In the genomic region with DNA sequence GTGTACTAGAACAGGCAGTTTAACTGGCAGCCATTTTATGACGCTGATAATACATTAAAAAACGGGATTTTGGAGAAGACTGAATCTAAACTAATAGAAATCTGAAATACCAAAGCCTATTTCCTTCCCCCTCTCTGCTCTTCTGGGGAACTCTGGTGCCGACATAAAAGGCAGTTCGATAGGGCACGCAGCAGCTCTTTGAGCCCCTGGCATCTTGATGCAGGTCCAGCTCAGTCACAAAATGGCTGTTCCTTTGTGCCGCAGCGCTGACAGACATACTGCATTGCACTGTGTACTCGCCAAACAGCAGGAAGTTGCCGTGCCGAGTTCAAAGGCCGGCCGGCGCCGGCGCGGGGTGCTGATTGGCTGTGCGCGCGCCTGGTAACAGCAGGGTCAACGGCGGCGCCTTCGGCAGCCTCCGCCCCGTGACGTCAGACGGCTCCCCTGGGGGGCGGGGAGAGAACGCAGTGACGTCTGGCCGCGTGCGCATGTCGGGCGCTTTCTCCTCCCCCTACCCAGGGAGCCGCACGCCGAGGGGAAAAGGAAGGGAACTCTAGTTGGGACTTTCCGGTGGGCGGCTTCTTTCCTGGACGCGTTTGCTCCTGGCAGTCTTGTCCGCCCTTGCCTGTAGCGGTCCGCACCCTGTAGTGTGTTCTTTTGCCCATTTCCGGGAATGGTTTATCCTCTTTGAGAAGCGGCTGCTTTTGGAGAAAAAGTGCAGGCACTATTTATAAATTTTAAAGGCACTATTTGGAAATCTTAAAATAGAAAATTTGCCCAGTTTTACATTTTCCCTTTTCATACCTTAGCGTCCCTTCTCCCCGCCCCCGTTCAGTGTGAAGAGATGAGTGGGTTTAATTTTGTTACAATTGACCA, we compare ENCODE assay signal across 1 cellular context.
A peak's percentile ranks its signal among the peaks of the same experiment; 100 is the strongest.
TF ChIP-seq lines count a peak whose summit lies in the region.

No MANE protein-coding gene starts in this region.

TF ChIP-seq in A549, 52 proteins besides CTCF, POLR2A, EP300 and RAD21 (continued from another document):
- TF ChIP-seq, protein P1, sequence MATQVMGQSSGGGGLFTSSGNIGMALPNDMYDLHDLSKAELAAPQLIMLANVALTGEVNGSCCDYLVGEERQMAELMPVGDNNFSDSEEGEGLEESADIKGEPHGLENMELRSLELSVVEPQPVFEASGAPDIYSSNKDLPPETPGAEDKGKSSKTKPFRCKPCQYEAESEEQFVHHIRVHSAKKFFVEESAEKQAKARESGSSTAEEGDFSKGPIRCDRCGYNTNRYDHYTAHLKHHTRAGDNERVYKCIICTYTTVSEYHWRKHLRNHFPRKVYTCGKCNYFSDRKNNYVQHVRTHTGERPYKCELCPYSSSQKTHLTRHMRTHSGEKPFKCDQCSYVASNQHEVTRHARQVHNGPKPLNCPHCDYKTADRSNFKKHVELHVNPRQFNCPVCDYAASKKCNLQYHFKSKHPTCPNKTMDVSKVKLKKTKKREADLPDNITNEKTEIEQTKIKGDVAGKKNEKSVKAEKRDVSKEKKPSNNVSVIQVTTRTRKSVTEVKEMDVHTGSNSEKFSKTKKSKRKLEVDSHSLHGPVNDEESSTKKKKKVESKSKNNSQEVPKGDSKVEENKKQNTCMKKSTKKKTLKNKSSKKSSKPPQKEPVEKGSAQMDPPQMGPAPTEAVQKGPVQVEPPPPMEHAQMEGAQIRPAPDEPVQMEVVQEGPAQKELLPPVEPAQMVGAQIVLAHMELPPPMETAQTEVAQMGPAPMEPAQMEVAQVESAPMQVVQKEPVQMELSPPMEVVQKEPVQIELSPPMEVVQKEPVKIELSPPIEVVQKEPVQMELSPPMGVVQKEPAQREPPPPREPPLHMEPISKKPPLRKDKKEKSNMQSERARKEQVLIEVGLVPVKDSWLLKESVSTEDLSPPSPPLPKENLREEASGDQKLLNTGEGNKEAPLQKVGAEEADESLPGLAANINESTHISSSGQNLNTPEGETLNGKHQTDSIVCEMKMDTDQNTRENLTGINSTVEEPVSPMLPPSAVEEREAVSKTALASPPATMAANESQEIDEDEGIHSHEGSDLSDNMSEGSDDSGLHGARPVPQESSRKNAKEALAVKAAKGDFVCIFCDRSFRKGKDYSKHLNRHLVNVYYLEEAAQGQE (IDR thresholded peaks at IDR 0.05), result peak; percentile 27
- TF ChIP-seq ZC3H11A (IDR thresholded peaks at IDR 0.05) (no peak; the same call in 1 of the 2 replicates), RNF2 (IDR thresholded peaks at IDR 0.05; ENCODE audit: borderline replicate concordance, low read depth) (no peak), TP53 (CRISPR knock-in tag; IDR thresholded peaks at IDR 0.05) (peak; percentile 95), CEBPB (IDR thresholded peaks at IDR 0.05) (no peak), ESRRA (IDR thresholded peaks at IDR 0.05; ENCODE audit: borderline replicate concordance, low read length) (no peak; the same call in 1 of the 2 replicates), NR3C1 (IDR thresholded peaks at IDR 0.05) (no peak), JUNB (IDR thresholded peaks at IDR 0.05) (no peak), TFCP2L1 (CRISPR knock-in tag; IDR thresholded peaks at IDR 0.05) (peak; percentile 98; the same call in 1 of the 2 replicates), CBX2 (IDR thresholded peaks at IDR 0.05; ENCODE audit: borderline replicate concordance, low read depth) (no peak), HOXB13 (CRISPR knock-in tag; IDR thresholded peaks at IDR 0.05; ENCODE audit: low read depth) (peak; percentile 87; the same call in 1 of the 2 replicates), GATA3 (IDR thresholded peaks at IDR 0.05; ENCODE audit: borderline replicate concordance) (peak; percentile 74), MYC (IDR thresholded peaks at IDR 0.05; ENCODE audit: borderline replicate concordance, low read length) (peak; percentile 98), JUN (IDR thresholded peaks at IDR 0.05) (peak; percentile 96 to 98), ZSCAN20 (CRISPR knock-in tag; IDR thresholded peaks at IDR 0.05) (no peak), MAZ (IDR thresholded peaks at IDR 0.05; ENCODE audit: borderline replicate concordance, low read depth, low read length) (0 out of 2 replicates have a peak, but pooled peaks have one; percentile 47), CHD2 (IDR thresholded peaks at IDR 0.05; ENCODE audit: low read length, partially characterized antibody) (peak; percentile 62), RARB (CRISPR knock-in tag; IDR thresholded peaks at IDR 0.05) (peak; percentile 27), FOSL2 (IDR thresholded peaks at IDR 0.05) (no peak), FOSL2 (CRISPR knock-in tag; IDR thresholded peaks at IDR 0.05) (peak; percentile 79), CBX8 (IDR thresholded peaks at IDR 0.05) (no peak), EHF (CRISPR knock-in tag; IDR thresholded peaks at IDR 0.05) (peak; percentile 90), KDM5A (IDR thresholded peaks at IDR 0.05) (no peak), SMC3 (IDR thresholded peaks at IDR 0.05) (peak; percentile 39; the same call in 2 of the 3 replicates), FOXS1 (CRISPR knock-in tag; IDR thresholded peaks at IDR 0.05) (peak; percentile 23; the same call in 1 of the 2 replicates), HOXB5 (CRISPR knock-in tag; IDR thresholded peaks at IDR 0.05) (peak; percentile 84), HOXA7 (CRISPR knock-in tag; IDR thresholded peaks at IDR 0.05) (peak; percentile 95), ZFP36 (IDR thresholded peaks at IDR 0.05; ENCODE audit: borderline replicate concordance, partially characterized antibody) (no peak), ZNF302 (CRISPR knock-in tag; IDR thresholded peaks at IDR 0.05) (no peak), EHMT2 (IDR thresholded peaks at IDR 0.05; ENCODE audit: low read depth) (no peak), CHD4 (IDR thresholded peaks at IDR 0.05; ENCODE audit: borderline replicate concordance) (no peak), MAFK (IDR thresholded peaks at IDR 0.05; ENCODE audit: partially characterized antibody) (no peak)
- TF ChIP-seq, protein P2, sequence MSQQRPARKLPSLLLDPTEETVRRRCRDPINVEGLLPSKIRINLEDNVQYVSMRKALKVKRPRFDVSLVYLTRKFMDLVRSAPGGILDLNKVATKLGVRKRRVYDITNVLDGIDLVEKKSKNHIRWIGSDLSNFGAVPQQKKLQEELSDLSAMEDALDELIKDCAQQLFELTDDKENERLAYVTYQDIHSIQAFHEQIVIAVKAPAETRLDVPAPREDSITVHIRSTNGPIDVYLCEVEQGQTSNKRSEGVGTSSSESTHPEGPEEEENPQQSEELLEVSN (IDR thresholded peaks at IDR 0.05; ENCODE audit: borderline replicate concordance, low read depth), result no peak
- TF ChIP-seq, protein P3, sequence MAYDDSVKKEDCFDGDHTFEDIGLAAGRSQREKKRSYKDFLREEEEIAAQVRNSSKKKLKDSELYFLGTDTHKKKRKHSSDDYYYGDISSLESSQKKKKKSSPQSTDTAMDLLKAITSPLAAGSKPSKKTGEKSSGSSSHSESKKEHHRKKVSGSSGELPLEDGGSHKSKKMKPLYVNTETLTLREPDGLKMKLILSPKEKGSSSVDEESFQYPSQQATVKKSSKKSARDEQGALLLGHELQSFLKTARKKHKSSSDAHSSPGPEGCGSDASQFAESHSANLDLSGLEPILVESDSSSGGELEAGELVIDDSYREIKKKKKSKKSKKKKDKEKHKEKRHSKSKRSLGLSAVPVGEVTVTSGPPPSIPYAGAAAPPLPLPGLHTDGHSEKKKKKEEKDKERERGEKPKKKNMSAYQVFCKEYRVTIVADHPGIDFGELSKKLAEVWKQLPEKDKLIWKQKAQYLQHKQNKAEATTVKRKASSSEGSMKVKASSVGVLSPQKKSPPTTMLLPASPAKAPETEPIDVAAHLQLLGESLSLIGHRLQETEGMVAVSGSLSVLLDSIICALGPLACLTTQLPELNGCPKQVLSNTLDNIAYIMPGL (CRISPR knock-in tag; IDR thresholded peaks at IDR 0.05; ENCODE audit: borderline replicate concordance), result peak; percentile 37; the same call in 1 of the 2 replicates
- TF ChIP-seq, protein P4, sequence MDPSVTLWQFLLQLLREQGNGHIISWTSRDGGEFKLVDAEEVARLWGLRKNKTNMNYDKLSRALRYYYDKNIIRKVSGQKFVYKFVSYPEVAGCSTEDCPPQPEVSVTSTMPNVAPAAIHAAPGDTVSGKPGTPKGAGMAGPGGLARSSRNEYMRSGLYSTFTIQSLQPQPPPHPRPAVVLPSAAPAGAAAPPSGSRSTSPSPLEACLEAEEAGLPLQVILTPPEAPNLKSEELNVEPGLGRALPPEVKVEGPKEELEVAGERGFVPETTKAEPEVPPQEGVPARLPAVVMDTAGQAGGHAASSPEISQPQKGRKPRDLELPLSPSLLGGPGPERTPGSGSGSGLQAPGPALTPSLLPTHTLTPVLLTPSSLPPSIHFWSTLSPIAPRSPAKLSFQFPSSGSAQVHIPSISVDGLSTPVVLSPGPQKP (IDR thresholded peaks at IDR 0.05; ENCODE audit: low read depth, low read length), result no peak
- TF ChIP-seq, protein P5, sequence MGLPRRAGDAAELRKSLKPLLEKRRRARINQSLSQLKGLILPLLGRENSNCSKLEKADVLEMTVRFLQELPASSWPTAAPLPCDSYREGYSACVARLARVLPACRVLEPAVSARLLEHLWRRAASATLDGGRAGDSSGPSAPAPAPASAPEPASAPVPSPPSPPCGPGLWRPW (IDR thresholded peaks at IDR 0.05), result no peak
- TF ChIP-seq, protein P6, sequence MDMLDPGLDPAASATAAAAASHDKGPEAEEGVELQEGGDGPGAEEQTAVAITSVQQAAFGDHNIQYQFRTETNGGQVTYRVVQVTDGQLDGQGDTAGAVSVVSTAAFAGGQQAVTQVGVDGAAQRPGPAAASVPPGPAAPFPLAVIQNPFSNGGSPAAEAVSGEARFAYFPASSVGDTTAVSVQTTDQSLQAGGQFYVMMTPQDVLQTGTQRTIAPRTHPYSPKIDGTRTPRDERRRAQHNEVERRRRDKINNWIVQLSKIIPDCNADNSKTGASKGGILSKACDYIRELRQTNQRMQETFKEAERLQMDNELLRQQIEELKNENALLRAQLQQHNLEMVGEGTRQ (IDR thresholded peaks at IDR 0.05), result 0 out of 2 replicates have a peak, but pooled peaks have one; percentile 54
